In the genomic region with DNA sequence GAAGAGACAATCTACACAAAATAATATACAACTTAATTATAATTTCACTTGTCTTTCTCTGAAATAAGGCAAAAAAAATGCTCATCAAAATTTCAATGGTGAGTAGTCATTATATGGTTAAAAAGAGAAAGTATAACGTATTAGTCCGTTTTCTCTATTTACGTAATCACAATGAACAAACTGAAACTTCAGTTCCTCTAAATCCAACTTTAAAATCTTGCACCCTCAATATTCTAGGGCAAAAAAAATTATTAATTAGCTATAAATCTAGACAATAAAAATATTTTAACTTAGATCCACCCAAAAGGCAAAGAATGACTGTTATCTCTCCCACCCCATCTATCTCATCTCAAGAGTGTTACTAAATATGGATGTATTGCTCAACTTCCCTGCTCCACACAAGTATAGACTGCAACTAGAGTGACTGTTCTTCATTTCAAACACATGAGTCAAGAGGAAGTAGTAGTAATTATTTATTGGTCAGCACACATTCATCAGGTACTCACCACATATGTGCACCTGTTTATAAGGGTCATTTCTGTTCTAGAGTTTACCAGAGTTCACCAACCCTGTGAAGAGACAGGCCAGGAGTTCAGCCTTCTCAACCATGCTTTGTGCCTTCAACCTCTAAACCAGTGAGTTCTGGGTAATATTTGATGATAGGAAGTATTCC, we compare ENCODE assay signal across 8 cellular contexts. TPM values are rescaled to one million over a fixed set of nuclear protein-coding genes. Genes with fewer than 3 reads are reported as not detected.
A peak's percentile ranks its signal among the peaks of the same experiment; 100 is the strongest.
DNase-seq lines count a peak whose midpoint lies in the region; ATAC-seq, FAIRE-seq and TF ChIP-seq lines count a peak whose summit lies in the region.

No MANE protein-coding gene starts in this region.

- no peak overlapping the region for H2BK12ac ChIP-seq in H9 (ENCODE audit: insufficient read length, low read depth, low read length)

- no peak overlapping the region for H3K9ac ChIP-seq in H9 (ENCODE audit: extremely low read depth, insufficient read length, low read length)

- TF ChIP-seq POLR2A in heart left ventricle (IDR thresholded peaks at IDR 0.05) (no peak), thyroid gland (IDR thresholded peaks at IDR 0.05) (no peak)

- H3K56ac ChIP-seq in H9 (ENCODE audit: insufficient read length, low read depth, low read length): no peak overlapping the region

- H3K27me3 ChIP-seq in heart left ventricle (no peaks in the 10 kb centered on the region), thoracic aorta (replicated peaks; ENCODE audit: insufficient read depth) (no peaks in the 10 kb centered on the region), H9 (ENCODE audit: insufficient read depth, low read length) (no peaks in the 10 kb centered on the region), thyroid gland (no peaks in the 10 kb centered on the region)

- H4K91ac ChIP-seq in H9 (ENCODE audit: insufficient read length, low read depth, low read length): no peak overlapping the region

- TF ChIP-seq CTCF in heart left ventricle (IDR thresholded peaks at IDR 0.05) (no peak), thoracic aorta (IDR thresholded peaks at IDR 0.05) (no peak), H9 (conservative IDR thresholded peaks at IDR 0.05) (no peak), D721Med (IDR thresholded peaks at IDR 0.05; ENCODE audit: insufficient read depth, missing control alignments) (no peak), thyroid gland (IDR thresholded peaks at IDR 0.05) (no peak)

- no peak overlapping the region for H2BK15ac ChIP-seq in H9 (ENCODE audit: low read depth, low read length)

- H3K23ac ChIP-seq in H9 (ENCODE audit: insufficient read length, low read depth, low read length): no peak overlapping the region

- FAIRE-seq in D721Med (lab: Jason Lieb, UNC): no peak

- H2BK120ac ChIP-seq in H9 (ENCODE audit: low read depth, low read length, poor library complexity, severe bottlenecking): no peak overlapping the region

- no peaks in the 10 kb centered on the region for H3K79me2 ChIP-seq in H9 (ENCODE audit: insufficient read depth, low read length)

- H2AK5ac ChIP-seq in H9 (ENCODE audit: insufficient read length, low read length): no peak overlapping the region

- no peaks in the 10 kb centered on the region for H3K79me1 ChIP-seq in H9 (ENCODE audit: insufficient read depth, low read depth, low read length, poor library complexity, severe bottlenecking)

- peaks cover 0 to 45% (median 16%) of the 10 kb centered on the region in 12 donors for H3K4me1 ChIP-seq in heart left ventricle
- peaks cover 3 to 13% of the 10 kb centered on the region in 2 donors for H3K4me1 ChIP-seq in thoracic aorta (ENCODE audit: control insufficient read depth in 1 of 2, low read depth in 2 of 2)
- peaks cover 3% of the 10 kb centered on the region; the same call in 1 of the 2 replicates for H3K4me1 ChIP-seq in H9 (ENCODE audit: insufficient read depth, low read length)
- H3K4me1 ChIP-seq in thyroid gland: peaks cover 7 to 12% of the 10 kb centered on the region in 2 donors

- H3K4me2 ChIP-seq in H9 (ENCODE audit: insufficient read depth, insufficient read length, low read length): no peak overlapping the region

- H3K27ac ChIP-seq in heart left ventricle (peak overlapping the region in 1 of 12 donors; percentile 18), thoracic aorta (no peak overlapping the region), H9 (ENCODE audit: insufficient read length, low read depth, low read length) (no peak overlapping the region), thyroid gland (no peak overlapping the region)

- H3K4me1 Mint-ChIP-seq in H9: peaks cover 9 to 11% of the 10 kb centered on the region in 2 experiments

- DNase-seq in GM04504 (ENCODE audit: low read depth) (peak; percentile 57), SW480 (ENCODE audit: low spot score) (peak; percentile 92), heart left ventricle (no peak), thoracic aorta (ENCODE audit: low spot score) (no peak), H9 (no peak), D721Med (ENCODE audit: insufficient read length, low spot score) (no peak), thyroid gland (no peak)

- H3K18ac ChIP-seq in H9 (ENCODE audit: insufficient read length, low read depth, low read length): no peak overlapping the region

- no peak overlapping the region for H3K4me3 Mint-ChIP-seq in H9

- H3K4ac ChIP-seq in H9 (ENCODE audit: low read depth, low read length): no peak overlapping the region

- 26 to 59% (median 42%) methylated on average over 3 of the region's 3 CpGs for WGBS in heart left ventricle, 4 donors
- no CpG with 5 or more reads among the region's 3 CpGs for WGBS in H9 (ENCODE audit: extremely low coverage, insufficient read length, low lambda C conversion rate)
- 52 to 70% methylated on average over 3 of the region's 3 CpGs for WGBS in thyroid gland, 2 donors

- no peaks in the 10 kb centered on the region for H3K23me2 ChIP-seq in H9 (ENCODE audit: insufficient read length, low read depth, low read length, poor library complexity, severe bottlenecking)

- ATAC-seq in HG03565 (IDR thresholded peaks at IDR 0.05; ENCODE audit: unreplicated experiment) (peak; percentile 68), heart left ventricle (peak; percentile 39 to 90 (median 78)), thoracic aorta (ENCODE audit: insufficient number of reproducible peaks, low FRiP score, low read depth) (peak; percentile 76)

- no peak overlapping the region for H4K8ac ChIP-seq in H9 (replicated peaks; ENCODE audit: insufficient read length, low read depth, low read length)

- intact Hi-C loops in heart left ventricle (cut with DNase I) (no loop called here), thyroid gland (cut with DNase I) (no loop called here)

- H3K4me3 ChIP-seq in heart left ventricle: peak overlapping the region in 6 of 12 donors; percentile 3 to 35 (median 17)
- peak overlapping the region; percentile 56 for H3K4me3 ChIP-seq in thoracic aorta
- no peak overlapping the region for H3K4me3 ChIP-seq in thyroid gland (replicated peaks in 1 of 3)

- no peaks in the 10 kb centered on the region for H3K9me3 Mint-ChIP-seq in H9

- no peak overlapping the region for H2AFZ ChIP-seq in H9 (ENCODE audit: low read length)

- H3K36me3 ChIP-seq in heart left ventricle (no peaks in the 10 kb centered on the region), thoracic aorta (no peaks in the 10 kb centered on the region), thyroid gland (no peaks in the 10 kb centered on the region)

- H3K27ac Mint-ChIP-seq in H9: no peak overlapping the region; a peak in 1 of 7 replicates

- H3K36me3 Mint-ChIP-seq in H9 (ENCODE audit: insufficient read depth in 1 of 3, low read depth in 3 of 3): no peaks in the 10 kb centered on the region

- no peaks in the 10 kb centered on the region for H3K27me3 Mint-ChIP-seq in H9 (ENCODE audit: low read depth)

- H3K9me3 ChIP-seq in heart left ventricle: no peaks in the 10 kb centered on the region
- no peaks in the 10 kb centered on the region for H3K9me3 ChIP-seq in thoracic aorta
- no peaks in the 10 kb centered on the region for H3K9me3 ChIP-seq in H9 (ENCODE audit: control insufficient read depth, low read depth, low read length)
- H3K9me3 ChIP-seq in thyroid gland: no peaks in the 10 kb centered on the region

- H3K14ac ChIP-seq in H9 (ENCODE audit: insufficient read depth, low read length): no peak overlapping the region

- no peak overlapping the region for H3T11ph ChIP-seq in H9 (ENCODE audit: low read length)

- H4K5ac ChIP-seq in H9 (ENCODE audit: insufficient read length, low read depth, low read length): no peak overlapping the region

- H4K20me1 ChIP-seq in H9 (ENCODE audit: control insufficient read depth, insufficient read depth, insufficient read length): no peaks in the 10 kb centered on the region

- H2BK20ac ChIP-seq in H9 (ENCODE audit: low read depth, low read length, poor library complexity, severe bottlenecking): no peak overlapping the region

- H2BK5ac ChIP-seq in H9 (ENCODE audit: insufficient read length, low read length): no peak overlapping the region

RNA-seq across cellular contexts. Expression of a gene that starts 36.4 kb away (rescaled TPM):
- total RNA-seq in heart left ventricle (10 to 100 TPM; 13.1 to 33.2 (median 21.5) TPM), thoracic aorta (10 to 100 TPM; 11.5 to 18.5 TPM), H9 (2021) (22.1 and 22.7 TPM in 2 replicates), thyroid gland (1 to 10 TPM; 6.4 to 9.0 (median 6.7) TPM)
- polyA plus RNA-seq in heart left ventricle: 10 to 100 TPM; 18.2 to 40.1 TPM

Comparison
In these comparisons a context has a peak if more than half of its experiments do, and no peak if none do; other contexts are left out.
1. DNase-seq: peak in GM04504 (single experiment) and SW480 (single experiment); none in heart left ventricle (0 of 5), thoracic aorta (single experiment), H9 (single experiment), D721Med (single experiment) and thyroid gland (0 of 2).
2. Peak in every context shown above with its lines, with median percentiles within 50 percentile points of each other: ATAC-seq.